ENCODE assay signal across 19 cellular contexts in genomic region chr4:118975487-118976192, GRCh38.
"Had no signal": no experiment of that assay in that cellular context is flagged by ENCODE, and none has a peak within 500 bp of the region (broad histone marks: within the 10 kb centered on the region; RNA-seq: fewer than 3 reads in every experiment).

No MANE protein-coding gene starts in this region.

- H3K4me1 ChIP-seq: left lung, pancreas, thyroid gland, vagina had no signal

- H3K27me3 Mint-ChIP-seq: activated CD4-positive, alpha-beta T cell treated with anti-CD3 and anti-CD28 coated beads, Interleukin-2, amount 10 ng/mL, durations not matched to agents 7 days and 5 days; dendritic cell treated with granulocyte-macrophage colony-stimulating factor and Interleukin-4, amounts not matched to agents 40 ng/mL and 50 ng/mL, for 4 days; memory B cell; stimulated activated naive CD8-positive, alpha-beta T cell treated with anti-CD3 and anti-CD28 coated beads, Interleukin-15, amount 100 ng/mL, for 72 hours; T-cell had no signal

- H3K4me1 Mint-ChIP-seq: activated CD4-positive, alpha-beta T cell treated with anti-CD3 and anti-CD28 coated beads, Interleukin-2, amount 10 ng/mL, durations not matched to agents 7 days and 5 days; activated naive CD8-positive, alpha-beta T cell treated with anti-CD3 and anti-CD28 coated beads, Interleukin-2, amount 10 ng/mL, durations not matched to agents 7 days and 5 days; memory B cell; neural crest cell; stimulated activated naive CD8-positive, alpha-beta T cell treated with anti-CD3 and anti-CD28 coated beads, Interleukin-15, amount 100 ng/mL, for 72 hours; T-cell had no signal

- H3K4me3 Mint-ChIP-seq: activated CD4-positive, alpha-beta T cell treated with anti-CD3 and anti-CD28 coated beads, Interleukin-2, amount 10 ng/mL, durations not matched to agents 7 days and 5 days; activated naive CD8-positive, alpha-beta T cell treated with anti-CD3 and anti-CD28 coated beads, Interleukin-2, amount 10 ng/mL, durations not matched to agents 7 days and 5 days; dendritic cell treated with granulocyte-macrophage colony-stimulating factor and Interleukin-4, amounts not matched to agents 40 ng/mL and 50 ng/mL, for 4 days; effector memory CD8-positive, alpha-beta T cell; memory B cell; neural crest cell; stimulated activated naive CD8-positive, alpha-beta T cell treated with anti-CD3 and anti-CD28 coated beads, Interleukin-15, amount 100 ng/mL, for 72 hours; T-cell had no signal

- H3K9me3 Mint-ChIP-seq: activated CD4-positive, alpha-beta T cell treated with anti-CD3 and anti-CD28 coated beads, Interleukin-2, amount 10 ng/mL, durations not matched to agents 7 days and 5 days; activated naive CD8-positive, alpha-beta T cell treated with anti-CD3 and anti-CD28 coated beads, Interleukin-2, amount 10 ng/mL, durations not matched to agents 7 days and 5 days; dendritic cell treated with granulocyte-macrophage colony-stimulating factor and Interleukin-4, amounts not matched to agents 40 ng/mL and 50 ng/mL, for 4 days; effector memory CD8-positive, alpha-beta T cell; memory B cell; neural crest cell; stimulated activated naive CD8-positive, alpha-beta T cell treated with anti-CD3 and anti-CD28 coated beads, Interleukin-15, amount 100 ng/mL, for 72 hours; T-cell had no signal

- H3K9me3 ChIP-seq: left lung, pancreas, thyroid gland, vagina had no signal

- DNase-seq: activated CD4-positive, alpha-beta T cell treated with anti-CD3 and anti-CD28 coated beads, Interleukin-2, amount 10 ng/mL, durations not matched to agents 7 days and 5 days; activated gamma-delta T cell treated with Interleukin-2 at 50 U/mL for 16 hours; activated naive CD8-positive, alpha-beta T cell treated with anti-CD3 and anti-CD28 coated beads, Interleukin-2, amount 10 ng/mL, durations not matched to agents 7 days and 5 days; brain microvascular endothelial cell; cerebellar nuclear complex; effector memory CD8-positive, alpha-beta T cell; left lung; pancreas; stimulated activated naive CD8-positive, alpha-beta T cell treated with anti-CD3 and anti-CD28 coated beads, Interleukin-15, amount 100 ng/mL, for 72 hours; T-cell; T-helper 9 cell; thyroid gland had no signal

- H3K27ac ChIP-seq: brain microvascular endothelial cell, left lung, pancreas, SK-N-MC, thyroid gland had no signal

- H3K27me3 ChIP-seq: brain microvascular endothelial cell, left lung, pancreas, thyroid gland, vagina had no signal

- H3K27ac Mint-ChIP-seq: activated CD4-positive, alpha-beta T cell treated with anti-CD3 and anti-CD28 coated beads, Interleukin-2, amount 10 ng/mL, durations not matched to agents 7 days and 5 days; activated naive CD8-positive, alpha-beta T cell treated with anti-CD3 and anti-CD28 coated beads, Interleukin-2, amount 10 ng/mL, durations not matched to agents 7 days and 5 days; dendritic cell treated with granulocyte-macrophage colony-stimulating factor and Interleukin-4, amounts not matched to agents 40 ng/mL and 50 ng/mL, for 4 days; effector memory CD8-positive, alpha-beta T cell; memory B cell; stimulated activated naive CD8-positive, alpha-beta T cell treated with anti-CD3 and anti-CD28 coated beads, Interleukin-15, amount 100 ng/mL, for 72 hours; T-cell had no signal

- H3K36me3 Mint-ChIP-seq: activated naive CD8-positive, alpha-beta T cell treated with anti-CD3 and anti-CD28 coated beads, Interleukin-2, amount 10 ng/mL, durations not matched to agents 7 days and 5 days; memory B cell; T-cell had no signal

- FAIRE-seq: frontal cortex, islet of Langerhans, pancreas had no signal

- H3K36me3 ChIP-seq: brain microvascular endothelial cell, left lung, pancreas, thyroid gland, vagina had no signal

- H3K4me3 ChIP-seq: left lung, pancreas, SK-N-MC, thyroid gland, vagina had no signal

- ATAC-seq: effector memory CD8-positive, alpha-beta T cell; left lung; pancreas; stimulated activated naive CD8-positive, alpha-beta T cell treated with anti-CD3 and anti-CD28 coated beads, Interleukin-15, amount 100 ng/mL, for 72 hours; T-cell had no signal
